9 cellular contexts compared by ENCODE assay signal in the genomic region with DNA sequence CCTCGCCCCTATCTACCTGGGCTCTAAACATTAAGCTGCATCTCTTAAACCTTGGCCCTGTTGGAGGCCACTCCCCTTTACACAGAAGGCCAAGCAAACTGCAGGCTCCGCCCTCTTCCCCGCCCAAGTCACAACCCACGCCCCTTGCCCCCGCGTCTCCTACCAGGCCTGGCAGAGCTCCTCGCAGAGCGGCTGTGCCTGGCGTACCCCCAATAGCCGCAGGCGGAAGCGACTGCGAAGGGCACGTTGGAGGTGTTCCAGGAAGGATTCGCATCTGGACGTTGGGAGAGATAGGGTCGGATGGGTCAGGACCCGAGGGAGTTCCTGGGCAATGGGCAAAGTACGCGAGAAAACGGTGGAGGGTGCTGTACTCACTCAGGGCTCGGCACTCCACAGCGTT. TPM values are rescaled to one million over a fixed set of nuclear protein-coding genes. Genes with fewer than 3 reads are reported as not detected.
DNase-seq lines count a peak whose midpoint lies in the region; ATAC-seq and TF ChIP-seq lines count a peak whose summit lies in the region.
"Had no signal": no experiment of that assay in that cellular context is flagged by ENCODE, and none has a peak within 500 bp of the region (broad histone marks: within the 10 kb centered on the region; RNA-seq: fewer than 3 reads in every experiment).

No MANE protein-coding gene starts in this region.

- H2AFZ ChIP-seq in OCI-LY7 (ENCODE audit: low read length), result no peak overlapping the region

- ATAC-seq in HG02588 (IDR thresholded peaks at IDR 0.05; ENCODE audit: unreplicated experiment) (no peak), GM18861 (IDR thresholded peaks at IDR 0.05; ENCODE audit: unreplicated experiment) (no peak)

- H3K36me3 ChIP-seq in BLaER1 (no peaks in the 10 kb centered on the region), OCI-LY7 (ENCODE audit: insufficient read depth, low read length) (no peaks in the 10 kb centered on the region)

- H3K4me1 ChIP-seq in BLaER1 (peaks cover 29% of the 10 kb centered on the region), OCI-LY7 (ENCODE audit: insufficient read depth, low read length, poor library complexity, severe bottlenecking) (peaks cover 8% of the 10 kb centered on the region)

- CTCF ChIA-PET in OCI-LY7 (lab: Charles Lee; ENCODE audit: unreplicated experiment), result interaction anchor here (0.7 kb wide), 1 partner anchor 19 kb away, joined by 4 read pairs; no protein-coding TSS in a partner anchor

- TF ChIP-seq CTCF in OCI-LY7 (conservative IDR thresholded peaks at IDR 0.05; ENCODE audit: low read length) (no peak), fibroblast of mammary gland (conservative IDR thresholded peaks at IDR 0.05; ENCODE audit: control insufficient read depth, insufficient read depth, low read depth, low read length) (no peak)

- H3K9me2 ChIP-seq in OCI-LY7 (ENCODE audit: insufficient read depth, low read length), result no peaks in the 10 kb centered on the region

- peak overlapping the region; percentile 61 for H3K4me2 ChIP-seq in BLaER1
- peak overlapping the region; percentile 33 for H3K4me2 ChIP-seq in OCI-LY7 (ENCODE audit: low read length)

- no TSS peak for BruUV-seq in OCI-LY7 (replicated peaks; lab: Mats Ljungman, UMichigan)

- H3K9ac ChIP-seq in BLaER1, result no peak overlapping the region

- H3K9me3 ChIP-seq in BLaER1 (no peaks in the 10 kb centered on the region), OCI-LY7 (ENCODE audit: low read length) (no peaks in the 10 kb centered on the region)

- H3K27ac ChIP-seq in BLaER1 (no peak overlapping the region), OCI-LY7 (ENCODE audit: low read depth, low read length, poor library complexity, severe bottlenecking) (no peak overlapping the region)

- H4K20me1 ChIP-seq in BLaER1 (peaks cover 27% of the 10 kb centered on the region), OCI-LY7 (ENCODE audit: insufficient read depth, low read length) (no peaks in the 10 kb centered on the region)

- H3K4me3 ChIP-seq in BLaER1, result no peak overlapping the region
- no peak overlapping the region for H3K4me3 ChIP-seq in OCI-LY7 (ENCODE audit: low read depth, low read length, poor library complexity, severe bottlenecking)
- H3K4me3 ChIP-seq in fibroblast of mammary gland (ENCODE audit: control insufficient read depth, low read depth, low read length), result no peak overlapping the region

- POLR2A ChIA-PET in OCI-LY7 (lab: Charles Lee), result interaction anchor here (0.8 kb wide), 1 partner anchor 15 kb away, joined by 3 read pairs; no protein-coding TSS in a partner anchor

- DNase-seq in HT-29 (ENCODE audit: low spot score) (peak; percentile 29), OCI-LY7 (ENCODE audit: low spot score) (peak; percentile 58), fibroblast of mammary gland (ENCODE audit: low read depth) (peak; percentile 33), LoVo (ENCODE audit: low spot score) (no peak), mucosa of gallbladder (ENCODE audit: low spot score) (no peak)

- H3K79me2 ChIP-seq in OCI-LY7 (ENCODE audit: insufficient read depth, low read depth, low read length), result no peaks in the 10 kb centered on the region

- intact Hi-C loops in OCI-LY7 (cut with micrococcal nuclease; ENCODE audit: unreplicated experiment), result no loop called here

- peaks cover 37% of the 10 kb centered on the region for H3K27me3 ChIP-seq in BLaER1

RNA-seq across cellular contexts. Expression of a gene that starts 5.9 kb away (rescaled TPM):
- total RNA-seq in HT-29 (2014; rRNA removed; shearing (Covaris generic)), result 0.13 and 0.16 TPM in 2 replicates
- not detected in 2 replicates for total RNA-seq in OCI-LY7 (2014; rRNA removed; shearing (Covaris generic))
- total RNA-seq in OCI-LY7 (2022), result 0.94 and 1.2 TPM in 2 replicates
- total RNA-seq in mucosa of gallbladder, result not detected
- total RNA-seq: epithelial cell of proximal tubule had no signal

RNA-seq across cellular contexts. Expression of a gene that starts 9.8 kb away (rescaled TPM):
- 0.58 and 1.7 TPM in 2 replicates for total RNA-seq in HT-29 (2014; rRNA removed; shearing (Covaris generic))
- 5.5 and 9.1 TPM in 2 replicates for total RNA-seq in OCI-LY7 (2014; rRNA removed; shearing (Covaris generic))
- total RNA-seq in OCI-LY7 (2022) (21.1 and 23.4 TPM in 2 replicates), mucosa of gallbladder (0.83 TPM)

RNA-seq across cellular contexts. Expression of a gene that starts 22.1 kb away (rescaled TPM):
- 48.2 and 55.4 TPM in 2 replicates for total RNA-seq in HT-29 (2014; rRNA removed; shearing (Covaris generic))
- 115 and 130 TPM in 2 replicates for total RNA-seq in OCI-LY7 (2014; rRNA removed; shearing (Covaris generic))
- 86.0 and 90.5 TPM in 2 replicates for total RNA-seq in OCI-LY7 (2022)
- total RNA-seq in mucosa of gallbladder, result 7.3 TPM

RNA-seq across cellular contexts. Expression of a gene that starts 26.6 kb away (rescaled TPM):
- total RNA-seq in HT-29 (2014; rRNA removed; shearing (Covaris generic)), result 0.10 TPM in 1 of 2 replicates, not detected in the other
- not detected in 2 replicates for total RNA-seq in OCI-LY7 (2014; rRNA removed; shearing (Covaris generic))
- total RNA-seq in OCI-LY7 (2022) (42.7 and 42.8 TPM in 2 replicates), mucosa of gallbladder (4.1 TPM)
- total RNA-seq: epithelial cell of proximal tubule had no signal

RNA-seq across cellular contexts. Expression of a gene that starts 26.9 kb away (rescaled TPM):
- total RNA-seq in HT-29 (2014; rRNA removed; shearing (Covaris generic)), result 378 and 396 TPM in 2 replicates
- 344 and 399 TPM in 2 replicates for total RNA-seq in OCI-LY7 (2014; rRNA removed; shearing (Covaris generic))
- 345 and 357 TPM in 2 replicates for total RNA-seq in OCI-LY7 (2022)
- 319 TPM for total RNA-seq in mucosa of gallbladder

Comparison
In these comparisons a context has a peak if more than half of its experiments do, and no peak if none do; other contexts are left out.
1. DNase-seq: peak in HT-29 (single experiment), OCI-LY7 (single experiment) and fibroblast of mammary gland (single experiment); none in LoVo (single experiment) and mucosa of gallbladder (single experiment).